ENCODE assay signal across 13 cellular contexts in genomic region chr12:124087251-124088141, GRCh38.
A peak's percentile ranks its signal among the peaks of the same experiment; 100 is the strongest.
DNase-seq lines count a peak whose midpoint lies in the region; ATAC-seq and TF ChIP-seq lines count a peak whose summit lies in the region.
"Had no signal": no experiment of that assay in that cellular context is flagged by ENCODE, and none has a peak within 500 bp of the region (broad histone marks: within the 10 kb centered on the region; RNA-seq: fewer than 3 reads in every experiment).

No MANE protein-coding gene starts in this region.

- no peak for ATAC-seq in HG03354 (IDR thresholded peaks at IDR 0.05; ENCODE audit: poor library complexity, severe bottlenecking, unreplicated experiment)
- ATAC-seq: A549, Panc1 had no signal

- no peak overlapping the region for H3K27ac ChIP-seq in sigmoid colon
- H3K27ac ChIP-seq: A549 had no signal

- TF ChIP-seq POLR2A in sigmoid colon (IDR thresholded peaks at IDR 0.05) = no peak

- CTCF ChIA-PET in Calu3 (lab: Charles Lee) = interaction anchor here (0.9 kb wide), 1 partner anchor 101 kb away, joined by 6 read pairs; no protein-coding TSS in a partner anchor

- no peaks in the 10 kb centered on the region for H3K36me3 Mint-ChIP-seq in Calu3 (ENCODE audit: insufficient read depth, unreplicated experiment)
- H3K36me3 Mint-ChIP-seq in brain = peaks cover 7% of the 10 kb centered on the region
- no peaks in the 10 kb centered on the region for H3K36me3 Mint-ChIP-seq in nephron (ENCODE audit: low read depth)

- H3K27me3 ChIP-seq in sigmoid colon = no peaks in the 10 kb centered on the region

- no peak for TF ChIP-seq EP300 in sigmoid colon (IDR thresholded peaks at IDR 0.05)

- TF ChIP-seq CTCF in Calu3 (IDR thresholded peaks at IDR 0.05; ENCODE audit: unreplicated experiment) = no peak
- no peak for TF ChIP-seq CTCF in brain (conservative IDR thresholded peaks at IDR 0.05)
- TF ChIP-seq CTCF in nephron (IDR thresholded peaks at IDR 0.05; ENCODE audit: unreplicated experiment in 3 of 3) = no peak
- TF ChIP-seq CTCF in sigmoid colon (IDR thresholded peaks at IDR 0.05) = no peak

- H3K9me3 Mint-ChIP-seq in Calu3 (ENCODE audit: low read depth, unreplicated experiment) = peaks cover 2% of the 10 kb centered on the region
- H3K9me3 Mint-ChIP-seq in brain = peaks cover 0 to 3% (median 0%) of the 10 kb centered on the region in 5 experiments
- H3K9me3 Mint-ChIP-seq in nephron = no peaks in the 10 kb centered on the region

- H3K4me1 ChIP-seq in sigmoid colon = peaks cover 0 to 14% (median 0%) of the 10 kb centered on the region in 4 donors
- H3K4me1 ChIP-seq: A549 had no signal

- H3K4me1 Mint-ChIP-seq in Calu3 (ENCODE audit: low read depth, unreplicated experiment) = no peaks in the 10 kb centered on the region
- peaks cover 43% of the 10 kb centered on the region for H3K4me1 Mint-ChIP-seq in brain
- H3K4me1 Mint-ChIP-seq in nephron = peaks cover 20% of the 10 kb centered on the region

- no peaks in the 10 kb centered on the region for H3K27me3 Mint-ChIP-seq in Calu3 (ENCODE audit: unreplicated experiment)
- H3K27me3 Mint-ChIP-seq in brain = no peaks in the 10 kb centered on the region
- H3K27me3 Mint-ChIP-seq in nephron (ENCODE audit: low read depth) = no peaks in the 10 kb centered on the region

- H3K9me3 ChIP-seq in sigmoid colon = no peaks in the 10 kb centered on the region

- no peak for DNase-seq in Calu3
- peak; percentile 80 for DNase-seq in NCI-H146 (lab: John Stamatoyannopoulos, UW)
- DNase-seq in NCI-H1105 treated with DMSO at 0.1 percent for 48 hours (lab: John Stamatoyannopoulos, UW) = no peak
- DNase-seq in NCI-H187 treated with DMSO at 0.1 percent for 48 hours (lab: John Stamatoyannopoulos, UW) = no peak
- DNase-seq in sigmoid colon = no peak
- DNase-seq: DMS153, NCI-H2029, NCI-H510A treated with DMSO at 0.1 percent for 48 hours had no signal

- WGBS in sigmoid colon, 2 donors = 70 to 72% methylated on average over 11 of the region's 11 CpGs

- intact Hi-C loops in Calu3 (cut with micrococcal nuclease; ENCODE audit: unreplicated experiment) = no loop called here
- intact Hi-C loops in sigmoid colon (cut with DNase I) = no loop called here

- no peaks in the 10 kb centered on the region for H3K36me3 ChIP-seq in sigmoid colon

- BruUV-seq in Calu3 (replicated peaks; lab: Mats Ljungman, UMichigan) = no TSS peak

- H3K27ac Mint-ChIP-seq in Calu3 (ENCODE audit: unreplicated experiment) = peak overlapping the region; percentile 24
- peak overlapping the region in 4 of 5 experiments; percentile 17 to 80 (median 28) for H3K27ac Mint-ChIP-seq in brain
- peak overlapping the region; percentile 89 to 96 (median 91) for H3K27ac Mint-ChIP-seq in nephron

- no peak overlapping the region for H3K4me3 ChIP-seq in sigmoid colon
- H3K4me3 ChIP-seq: A549 had no signal

- no peak overlapping the region for H3K4me3 Mint-ChIP-seq in Calu3 (ENCODE audit: low read depth, unreplicated experiment)
- H3K4me3 Mint-ChIP-seq in brain = no peak overlapping the region
- no peak overlapping the region for H3K4me3 Mint-ChIP-seq in nephron

Comparison
In these comparisons a context has a peak if more than half of its experiments do, and no peak if none do; other contexts are left out.
1. H3K27ac Mint-ChIP-seq: peak in every context shown above with its lines; median percentile 91 in nephron; 28 in brain; 24 in Calu3.